In genomic region chr2:160053946-160054345, GRCh38 we compare ENCODE assay signal across 9 cellular contexts. TPM values are rescaled to one million over a fixed set of nuclear protein-coding genes. Genes with fewer than 3 reads are reported as not detected.
"Had no signal": no experiment of that assay in that cellular context is flagged by ENCODE, and none has a peak within 500 bp of the region (broad histone marks: within the 10 kb centered on the region; RNA-seq: fewer than 3 reads in every experiment).

No MANE protein-coding gene starts in this region.

- FAIRE-seq: G401.6, GM12878, GM12891, GM12892, GM18507, GM19239 had no signal

- H3K4me3 ChIP-seq: GM12878 had no signal

- DNase-seq: GDM1, GF-D8 had no signal

RNA-seq across cellular contexts. Expression of gene PLA2R1, which starts 8.5 kb away (rescaled TPM):
- total RNA-seq: G401, GM12878 had no signal
